In genomic region chr6:136644597-136644952, GRCh38 we compare ENCODE assay signal across 9 cellular contexts.
A peak's percentile ranks its signal among the peaks of the same experiment; 100 is the strongest.
DNase-seq lines count a peak whose midpoint lies in the region; ATAC-seq and TF ChIP-seq lines count a peak whose summit lies in the region.
"Had no signal": no experiment of that assay in that cellular context is flagged by ENCODE, and none has a peak within 500 bp of the region (broad histone marks: within the 10 kb centered on the region; RNA-seq: fewer than 3 reads in every experiment).

No MANE protein-coding gene starts in this region.

- H3K9me3 ChIP-seq in esophagus squamous epithelium (no peaks in the 10 kb centered on the region), stomach smooth muscle (ENCODE audit: control insufficient read depth in 2 of 2, low read length in 2 of 2) (no peaks in the 10 kb centered on the region), A673 (ENCODE audit: low read depth, low read length, poor library complexity, severe bottlenecking) (no peaks in the 10 kb centered on the region)

- H3K27ac ChIP-seq in esophagus squamous epithelium (peak overlapping the region in 3 of 4 donors; percentile 53 to 69 (median 57)), stomach smooth muscle (ENCODE audit: low read length) (peak overlapping the region; percentile 53), A673 (ENCODE audit: low read depth, low read length, poor library complexity, severe bottlenecking) (no peak overlapping the region)

- H3K36me3 ChIP-seq in esophagus squamous epithelium (peaks cover 0 to 6% (median 0%) of the 10 kb centered on the region in 3 donors), stomach smooth muscle (ENCODE audit: control insufficient read depth in 2 of 2, insufficient read depth in 2 of 2, low read length in 2 of 2) (no peaks in the 10 kb centered on the region), A673 (ENCODE audit: insufficient read depth, low read length, poor library complexity, severe bottlenecking) (no peaks in the 10 kb centered on the region)

- no TSS peak for BruUV-seq in A673 (replicated peaks; lab: Mats Ljungman, UMichigan)

- H3K4me1 ChIP-seq in esophagus squamous epithelium (peaks cover 4 to 40% (median 22%) of the 10 kb centered on the region in 3 donors), stomach smooth muscle (ENCODE audit: control insufficient read depth, insufficient read depth, low read length) (peaks cover 13% of the 10 kb centered on the region), A673 (ENCODE audit: insufficient read depth, low read length, poor library complexity, severe bottlenecking) (peaks cover 9% of the 10 kb centered on the region)

- no peak for TF ChIP-seq POLR2A in esophagus squamous epithelium (IDR thresholded peaks at IDR 0.05)

- 83 to 88% methylated on average over 4 of the region's 4 CpGs for WGBS in esophagus squamous epithelium, 2 donors

- no peak overlapping the region for H3K4me3 ChIP-seq in esophagus squamous epithelium
- no peak overlapping the region for H3K4me3 ChIP-seq in stomach smooth muscle (ENCODE audit: low read length in 2 of 2)
- no peak overlapping the region for H3K4me3 ChIP-seq in A673 (ENCODE audit: low read depth, low read length, poor library complexity, severe bottlenecking)

- H3K27me3 ChIP-seq in esophagus squamous epithelium (no peaks in the 10 kb centered on the region), stomach smooth muscle (ENCODE audit: control insufficient read depth in 1 of 2, insufficient read depth in 2 of 2, low read length in 2 of 2) (no peaks in the 10 kb centered on the region), A673 (replicated peaks; ENCODE audit: insufficient read depth, low read depth, low read length, poor library complexity) (no peaks in the 10 kb centered on the region)

- peak overlapping the region in 1 of 2 donors; percentile 22 for H3K9ac ChIP-seq in stomach smooth muscle (ENCODE audit: low read length in 2 of 2)

- CTCF ChIA-PET in A673 (lab: Charles Lee), result interaction anchor here (0.5 to 1.8 kb wide), 5 partner anchors 9 to 811 kb away, joined by 3 to 38 read pairs (median 3); partner anchors contain the start of gene MAP3K5

- TF ChIP-seq CTCF in esophagus squamous epithelium (IDR thresholded peaks at IDR 0.05) (no peak), A673 (conservative IDR thresholded peaks at IDR 0.05; ENCODE audit: low read depth, low read length) (no peak)

- POLR2A ChIA-PET in A673 (lab: Charles Lee; ENCODE audit: low non-redundant PET), result no interaction called here

- peak; percentile 4 for ATAC-seq in GM19023 (IDR thresholded peaks at IDR 0.05; ENCODE audit: unreplicated experiment)
- peak; percentile 18 for ATAC-seq in HG03439 (IDR thresholded peaks at IDR 0.05; ENCODE audit: unreplicated experiment)
- ATAC-seq in GM19328 (IDR thresholded peaks at IDR 0.05; ENCODE audit: unreplicated experiment), result no peak
- no peak for ATAC-seq in GM18873 (IDR thresholded peaks at IDR 0.05; ENCODE audit: low FRiP score, unreplicated experiment)

- intact Hi-C loops in esophagus squamous epithelium (cut with DNase I), result loop anchor here (2.0 to 10.0 kb wide), 2 partner anchors 60 to 146 kb away; no protein-coding TSS in a partner anchor
- intact Hi-C loops in A673 (cut with micrococcal nuclease; ENCODE audit: unreplicated experiment), result loop anchor here (1.0 to 10.0 kb wide), 2 partner anchors 149 to 280 kb away; partner anchors contain the start of gene SLC35D3

- no peak for DNase-seq in esophagus squamous epithelium (lab: John Stamatoyannopoulos, UW)
- DNase-seq in NCI-H748 treated with DMSO at 0.1 percent for 48 hours (lab: John Stamatoyannopoulos, UW), result no peak
- no peak for DNase-seq in A673 (ENCODE audit: low spot score)
- DNase-seq: activated gamma-delta T cell had no signal

Comparison
In these comparisons a context has a peak if more than half of its experiments do, and no peak if none do; other contexts are left out.
1. ATAC-seq: peak in GM19023 (single experiment) and HG03439 (single experiment); none in GM19328 (single experiment) and GM18873 (single experiment).